ENCODE assay signal across 16 cellular contexts in genomic region chr4:152052431-152053057, GRCh38.
DNase-seq lines count a peak whose midpoint lies in the region; ATAC-seq, FAIRE-seq and TF ChIP-seq lines count a peak whose summit lies in the region.
"Had no signal": no experiment of that assay in that cellular context is flagged by ENCODE, and none has a peak within 500 bp of the region (broad histone marks: within the 10 kb centered on the region; RNA-seq: fewer than 3 reads in every experiment).

No MANE protein-coding gene starts in this region.

- H3K4me2 ChIP-seq in astrocyte (ENCODE audit: low read length): peak overlapping the region; percentile 39

- no peak overlapping the region for H2AFZ ChIP-seq in astrocyte (ENCODE audit: low read depth, low read length)

- WGBS in psoas muscle, 3 donors: 75 to 78% (median 77%) methylated on average over 4 of the region's 4 CpGs

- peaks cover under 1% of the 10 kb centered on the region for H3K27me3 Mint-ChIP-seq in activated naive CD4-positive, alpha-beta T cell treated with anti-CD3 and anti-CD28 coated beads, Interleukin-2, amount 10 ng/mL, durations not matched to agents 7 days and 5 days
- H3K27me3 Mint-ChIP-seq in astrocyte (ENCODE audit: low read depth, unreplicated experiment): peaks cover 7% of the 10 kb centered on the region
- H3K27me3 Mint-ChIP-seq: dendritic cell treated with granulocyte-macrophage colony-stimulating factor and Interleukin-4, amounts not matched to agents 40 ng/mL and 50 ng/mL, for 4 days had no signal

- H3K9me3 Mint-ChIP-seq in activated naive CD4-positive, alpha-beta T cell treated with anti-CD3 and anti-CD28 coated beads, Interleukin-2, amount 10 ng/mL, durations not matched to agents 7 days and 5 days: peaks cover 23% of the 10 kb centered on the region
- peaks cover 11% of the 10 kb centered on the region for H3K9me3 Mint-ChIP-seq in astrocyte (ENCODE audit: unreplicated experiment)

- H3K4me3 Mint-ChIP-seq in activated naive CD4-positive, alpha-beta T cell treated with anti-CD3 and anti-CD28 coated beads, Interleukin-2, amount 10 ng/mL, durations not matched to agents 7 days and 5 days: no peak overlapping the region
- H3K4me3 Mint-ChIP-seq in astrocyte (ENCODE audit: unreplicated experiment): no peak overlapping the region
- H3K4me3 Mint-ChIP-seq: dendritic cell treated with granulocyte-macrophage colony-stimulating factor and Interleukin-4, amounts not matched to agents 40 ng/mL and 50 ng/mL, for 4 days had no signal

- H3K79me2 ChIP-seq in astrocyte (ENCODE audit: insufficient read depth, low read length): no peaks in the 10 kb centered on the region

- no peaks in the 10 kb centered on the region for H3K36me3 ChIP-seq in astrocyte (ENCODE audit: insufficient read depth, low read length)
- H3K36me3 ChIP-seq in psoas muscle (ENCODE audit: insufficient read depth in 1 of 2, low read depth in 1 of 2): no peaks in the 10 kb centered on the region
- H3K36me3 ChIP-seq: HAP-1, uterus had no signal

- H3K4me1 ChIP-seq in astrocyte (ENCODE audit: insufficient read depth, low read length): peaks cover 12% of the 10 kb centered on the region
- H3K4me1 ChIP-seq in psoas muscle: no peaks in the 10 kb centered on the region
- H3K4me1 ChIP-seq: foreskin keratinocyte, HAP-1, uterus had no signal

- FAIRE-seq in astrocyte (lab: Jason Lieb, UNC) (no peak), HTR-8/SVneo (lab: Jason Lieb, UNC) (no peak)
- FAIRE-seq: K562 had no signal

- no peak overlapping the region for H3K9ac ChIP-seq in astrocyte (ENCODE audit: low read length)

- TF ChIP-seq CTCF in astrocyte (IDR thresholded peaks at IDR 0.05; ENCODE audit: insufficient read depth, low read depth, low read length) (no peak), psoas muscle (IDR thresholded peaks at IDR 0.05) (no peak)

- peaks cover 24% of the 10 kb centered on the region for H3K4me1 Mint-ChIP-seq in activated naive CD4-positive, alpha-beta T cell treated with anti-CD3 and anti-CD28 coated beads, Interleukin-2, amount 10 ng/mL, durations not matched to agents 7 days and 5 days
- H3K4me1 Mint-ChIP-seq in astrocyte (ENCODE audit: low read depth, unreplicated experiment): peaks cover 12% of the 10 kb centered on the region

- H3K27ac Mint-ChIP-seq in activated naive CD4-positive, alpha-beta T cell treated with anti-CD3 and anti-CD28 coated beads, Interleukin-2, amount 10 ng/mL, durations not matched to agents 7 days and 5 days: peak overlapping the region; percentile 51
- H3K27ac Mint-ChIP-seq in astrocyte (ENCODE audit: unreplicated experiment): no peak overlapping the region
- H3K27ac Mint-ChIP-seq: activated naive CD4-positive, alpha-beta T cell treated with anti-CD3 and anti-CD28 coated beads, Interleukin-2, amount 50 U/mL, for 72 hours; dendritic cell treated with granulocyte-macrophage colony-stimulating factor and Interleukin-4, amounts not matched to agents 40 ng/mL and 50 ng/mL, for 4 days had no signal

- DNase-seq in activated naive CD4-positive, alpha-beta T cell treated with anti-CD3 and anti-CD28 coated beads, Interleukin-2, amount 10 ng/mL, durations not matched to agents 7 days and 5 days: no peak
- DNase-seq in activated naive CD4-positive, alpha-beta T cell treated with Interleukin-2 at 50 U/mL for 16 hours: no peak
- peak; percentile 6 for DNase-seq in NAMALWA (ENCODE audit: low spot score)
- DNase-seq in astrocyte (ENCODE audit: low read depth): peak; percentile 80
- DNase-seq in HTR-8/SVneo (ENCODE audit: insufficient read length, low spot score): no peak
- DNase-seq in NCI-H2171 (lab: John Stamatoyannopoulos, UW): no peak
- no peak for DNase-seq in T-helper 9 cell
- DNase-seq in psoas muscle: no peak
- DNase-seq: foreskin keratinocyte, mucosa of descending colon, T1000, uterus had no signal

- H3K36me3 Mint-ChIP-seq in activated naive CD4-positive, alpha-beta T cell treated with anti-CD3 and anti-CD28 coated beads, Interleukin-2, amount 10 ng/mL, durations not matched to agents 7 days and 5 days: peaks cover 18% of the 10 kb centered on the region
- peaks cover 3% of the 10 kb centered on the region for H3K36me3 Mint-ChIP-seq in astrocyte (ENCODE audit: low read depth, unreplicated experiment)

- H3K27me3 ChIP-seq in astrocyte (ENCODE audit: insufficient read depth, low read length): no peaks in the 10 kb centered on the region
- no peaks in the 10 kb centered on the region for H3K27me3 ChIP-seq in psoas muscle (ENCODE audit: insufficient read depth in 3 of 3, low read length in 2 of 3)
- H3K27me3 ChIP-seq: foreskin keratinocyte, uterus had no signal

- ATAC-seq in psoas muscle: no peak
- ATAC-seq: activated naive CD4-positive, alpha-beta T cell treated with anti-CD3 and anti-CD28 coated beads, Interleukin-2, amount 50 U/mL, for 72 hours; foreskin keratinocyte; K562; mucosa of descending colon had no signal

- no peaks in the 10 kb centered on the region for H4K20me1 ChIP-seq in astrocyte (ENCODE audit: insufficient read depth, low read length)

- intact Hi-C loops in psoas muscle (cut with DNase I): no loop called here

- H3K9me3 ChIP-seq in astrocyte (ENCODE audit: insufficient read depth, low read depth, low read length) (peaks cover 3% of the 10 kb centered on the region), psoas muscle (no peaks in the 10 kb centered on the region)
- H3K9me3 ChIP-seq: HAP-1, uterus had no signal

- CTCF ChIA-PET in activated naive CD4-positive, alpha-beta T cell treated with anti-CD3 and anti-CD28 coated beads, Interleukin-2, amount 10 ng/mL, durations not matched to agents 7 days and 5 days (lab: Charles Lee): no interaction called here

- no peak overlapping the region for H3K4me3 ChIP-seq in astrocyte (ENCODE audit: insufficient read depth, low read depth, low read length)
- no peak overlapping the region for H3K4me3 ChIP-seq in psoas muscle
- H3K4me3 ChIP-seq: HAP-1, K562, mucosa of descending colon, uterus had no signal

- no peak overlapping the region for H3K27ac ChIP-seq in astrocyte (ENCODE audit: low read depth, low read length)
- no peak overlapping the region for H3K27ac ChIP-seq in psoas muscle
- H3K27ac ChIP-seq: foreskin keratinocyte, uterus had no signal

Comparison
In these comparisons a context has a peak if more than half of its experiments do, and no peak if none do; other contexts are left out.
1. DNase-seq: peak in NAMALWA (single experiment) and astrocyte (single experiment); none in activated naive CD4-positive, alpha-beta T cell treated with anti-CD3 and anti-CD28 coated beads, Interleukin-2, amount 10 ng/mL, durations not matched to agents 7 days and 5 days (single experiment), activated naive CD4-positive, alpha-beta T cell treated with Interleukin-2 at 50 U/mL for 16 hours (single experiment), HTR-8/SVneo (single experiment), NCI-H2171 (single experiment), T-helper 9 cell (single experiment) and psoas muscle (0 of 2).